8 cellular contexts compared by ENCODE assay signal in genomic region chr6:106973841-106974336, GRCh38. TPM values are rescaled to one million over a fixed set of nuclear protein-coding genes. Genes with fewer than 3 reads are reported as not detected.
DNase-seq lines count a peak whose midpoint lies in the region; ATAC-seq and TF ChIP-seq lines count a peak whose summit lies in the region.

No MANE protein-coding gene starts in this region.

- intact Hi-C loops in Panc1 (cut with micrococcal nuclease; ENCODE audit: unreplicated experiment): loop anchor here (10.0 kb wide), 2 partner anchors 89 to 279 kb away; no protein-coding TSS in a partner anchor

- peak overlapping the region; percentile 56 for H2BK12ac ChIP-seq in trophoblast cell (ENCODE audit: low read length)

- peaks cover 32% of the 10 kb centered on the region for H3K27me3 ChIP-seq in Panc1 (ENCODE audit: control insufficient read depth, insufficient read depth, low read length)
- H3K27me3 ChIP-seq in esophagus (ENCODE audit: control insufficient read depth in 1 of 2, insufficient read depth in 2 of 2, low read length in 2 of 2): peaks cover 0 to 4% of the 10 kb centered on the region in 2 donors
- H3K27me3 ChIP-seq in trophoblast cell (ENCODE audit: insufficient read depth, low read length): no peaks in the 10 kb centered on the region

- H3K79me2 ChIP-seq in trophoblast cell (ENCODE audit: control insufficient read depth, insufficient read depth, low read length, poor library complexity): peaks cover 26% of the 10 kb centered on the region

- H4K91ac ChIP-seq in trophoblast cell (ENCODE audit: low read depth, low read length): peak overlapping the region; percentile 98

- peak overlapping the region; percentile 99 for H3K14ac ChIP-seq in trophoblast cell (ENCODE audit: low read length)

- H3K36me3 ChIP-seq in Panc1 (ENCODE audit: control insufficient read depth, insufficient read depth, low read length): no peaks in the 10 kb centered on the region; the same call in 1 of the 2 replicates
- H3K36me3 ChIP-seq in esophagus (ENCODE audit: control insufficient read depth in 2 of 2, insufficient read depth in 2 of 2, low read length in 1 of 2): no peaks in the 10 kb centered on the region
- H3K36me3 ChIP-seq in trophoblast cell (ENCODE audit: control insufficient read depth in 1 of 2, insufficient read depth in 2 of 2, low read length in 2 of 2): peaks cover 0 to 5% of the 10 kb centered on the region in 2 experiments

- 1 to 3% methylated on average over 30 to 31 of the region's 31 CpGs for WGBS in esophagus, 2 donors
- no CpG with 5 or more reads among the region's 31 CpGs for WGBS in trophoblast cell (ENCODE audit: extremely low coverage, insufficient coverage, insufficient read length)

- POLR2A ChIA-PET in Panc1 (lab: Charles Lee): no interaction called here

- H3K4me3 ChIP-seq in Panc1 (ENCODE audit: low read depth in 2 of 2, low read length in 2 of 2): peak overlapping the region; percentile 50 to 54
- peak overlapping the region; percentile 66 to 78 for H3K4me3 ChIP-seq in esophagus (ENCODE audit: low read depth in 1 of 2, low read length in 2 of 2)
- peak overlapping the region; percentile 88 for H3K4me3 ChIP-seq in trophoblast cell (ENCODE audit: low read depth, low read length)

- peak overlapping the region; percentile 53 for H3K4me2 ChIP-seq in trophoblast cell (ENCODE audit: low read length)

- DNase-seq in activated T-cell treated with anti-CD3 and anti-CD28 coated beads, Interleukin-2, amount 50 U/mL, for 1 hour: peak; percentile 17
- DNase-seq in activated T-cell treated with anti-CD3 and anti-CD28 coated beads for 4 hours: no peak
- DNase-seq in Panc1 (ENCODE audit: low read depth, low spot score): no peak
- DNase-seq in trophoblast cell: peak; percentile 9 to 41
- DNase-seq in NOMO-1 treated with dmso at 0.1 percent for 144 hours (lab: John Stamatoyannopoulos, UW; ENCODE audit: unreplicated experiment): no peak
- DNase-seq in superior temporal gyrus (ENCODE audit: extremely low spot score): no peak

- H3K4ac ChIP-seq in trophoblast cell (ENCODE audit: low read depth, low read length): peak overlapping the region; percentile 100

- H3K18ac ChIP-seq in trophoblast cell (ENCODE audit: low read length): peak overlapping the region; percentile 100

- peak overlapping the region; percentile 98 for H3K9ac ChIP-seq in trophoblast cell (ENCODE audit: low read length)

- H3K23ac ChIP-seq in trophoblast cell (ENCODE audit: low read length): no peak overlapping the region

- H2BK120ac ChIP-seq in trophoblast cell (ENCODE audit: insufficient read depth, low read length, poor library complexity): peak overlapping the region; percentile 18

- ATAC-seq in Panc1: peak; percentile 62
- ATAC-seq in HG03280 (IDR thresholded peaks at IDR 0.05; ENCODE audit: unreplicated experiment): no peak

- H2AK5ac ChIP-seq in trophoblast cell (ENCODE audit: low read length): peak overlapping the region; percentile 96

- BruUV-seq in Panc1 (replicated peaks; lab: Mats Ljungman, UMichigan): no TSS peak

- TF ChIP-seq CTCF in Panc1 (IDR thresholded peaks at IDR 0.05): no peak

- CTCF ChIA-PET in Panc1 (lab: Charles Lee): no interaction called here

- no peaks in the 10 kb centered on the region for H3K4me1 ChIP-seq in Panc1 (ENCODE audit: control insufficient read depth, insufficient read depth, low read length)
- H3K4me1 ChIP-seq in esophagus (ENCODE audit: control insufficient read depth in 2 of 2, insufficient read depth in 2 of 2, low read length in 1 of 2): peaks cover 0 to 3% of the 10 kb centered on the region in 2 donors
- H3K4me1 ChIP-seq in trophoblast cell (ENCODE audit: control insufficient read depth in 1 of 2, insufficient read depth in 2 of 2, low read length in 2 of 2): peaks cover 3 to 5% of the 10 kb centered on the region in 2 experiments

- in situ Hi-C loops in Panc1 (cut with HindIII; ENCODE audit: low pct_unique_long_range_greater_than_20kb, low sequenced_read_pairs): no loop called here

- peak overlapping the region; percentile 95 for H2BK5ac ChIP-seq in trophoblast cell (ENCODE audit: low read depth, low read length, poor library complexity)

- H3K9me3 ChIP-seq in Panc1 (ENCODE audit: control insufficient read depth, insufficient read depth, low read depth, low read length) (no peaks in the 10 kb centered on the region), esophagus (ENCODE audit: control insufficient read depth in 2 of 2, insufficient read depth in 1 of 2, low read depth in 1 of 2, low read length in 1 of 2) (no peaks in the 10 kb centered on the region), trophoblast cell (ENCODE audit: insufficient read depth, low read depth, low read length) (no peaks in the 10 kb centered on the region)

- no peak overlapping the region; the same call in 1 of the 2 replicates for H3K27ac ChIP-seq in Panc1 (ENCODE audit: low read length)
- H3K27ac ChIP-seq in esophagus (ENCODE audit: low read depth in 2 of 2, low read length in 1 of 2): peak overlapping the region; percentile 75 to 77
- peak overlapping the region; percentile 72 for H3K27ac ChIP-seq in trophoblast cell (ENCODE audit: low read depth, low read length)

- H4K12ac ChIP-seq in trophoblast cell (ENCODE audit: low read depth, low read length): peak overlapping the region; percentile 93

- peak overlapping the region; percentile 28 for H4K8ac ChIP-seq in trophoblast cell (ENCODE audit: low read depth, low read length)

- H3K79me1 ChIP-seq in trophoblast cell (ENCODE audit: low read length): peaks cover 26% of the 10 kb centered on the region

- H2AFZ ChIP-seq in trophoblast cell (ENCODE audit: insufficient read depth, low read length, poor library complexity): peak overlapping the region; percentile 73

RNA-seq across cellular contexts. Expression of gene CD24, which starts 0.6 kb away (rescaled TPM):
- total RNA-seq in Panc1 (2021; ENCODE audit: unreplicated experiment): 57.4 TPM
- polyA plus RNA-seq in Panc1 (2012; ENCODE audit: insufficient read length): 242 TPM
- 1,000 to 10,000 TPM; 1,138 to 1,326 TPM for polyA plus RNA-seq in esophagus
- polyA plus RNA-seq in trophoblast cell (2013): 1,139 and 1,237 TPM in 2 replicates

RNA-seq across cellular contexts. Expression of gene MTRES1, which starts 54.1 kb away (rescaled TPM):
- total RNA-seq in Panc1 (2021; ENCODE audit: unreplicated experiment): 12.7 TPM
- 7.4 TPM for polyA plus RNA-seq in Panc1 (2012; ENCODE audit: insufficient read length)
- 10 to 100 TPM; 17.5 to 29.3 TPM for polyA plus RNA-seq in esophagus
- polyA plus RNA-seq in trophoblast cell (2013): 15.8 and 16.4 TPM in 2 replicates

Comparison
In these comparisons a context has a peak if more than half of its experiments do, and no peak if none do; other contexts are left out.
1. DNase-seq: peak in activated T-cell treated with anti-CD3 and anti-CD28 coated beads, Interleukin-2, amount 50 U/mL, for 1 hour (single experiment) and trophoblast cell (2 of 2); none in activated T-cell treated with anti-CD3 and anti-CD28 coated beads for 4 hours (single experiment), Panc1 (single experiment), NOMO-1 treated with dmso at 0.1 percent for 144 hours (single experiment) and superior temporal gyrus (single experiment).
2. Peak in every context shown above with its lines, with median percentiles within 50 percentile points of each other: H3K4me3 ChIP-seq.